11 cellular contexts compared by ENCODE assay signal in the genomic region with DNA sequence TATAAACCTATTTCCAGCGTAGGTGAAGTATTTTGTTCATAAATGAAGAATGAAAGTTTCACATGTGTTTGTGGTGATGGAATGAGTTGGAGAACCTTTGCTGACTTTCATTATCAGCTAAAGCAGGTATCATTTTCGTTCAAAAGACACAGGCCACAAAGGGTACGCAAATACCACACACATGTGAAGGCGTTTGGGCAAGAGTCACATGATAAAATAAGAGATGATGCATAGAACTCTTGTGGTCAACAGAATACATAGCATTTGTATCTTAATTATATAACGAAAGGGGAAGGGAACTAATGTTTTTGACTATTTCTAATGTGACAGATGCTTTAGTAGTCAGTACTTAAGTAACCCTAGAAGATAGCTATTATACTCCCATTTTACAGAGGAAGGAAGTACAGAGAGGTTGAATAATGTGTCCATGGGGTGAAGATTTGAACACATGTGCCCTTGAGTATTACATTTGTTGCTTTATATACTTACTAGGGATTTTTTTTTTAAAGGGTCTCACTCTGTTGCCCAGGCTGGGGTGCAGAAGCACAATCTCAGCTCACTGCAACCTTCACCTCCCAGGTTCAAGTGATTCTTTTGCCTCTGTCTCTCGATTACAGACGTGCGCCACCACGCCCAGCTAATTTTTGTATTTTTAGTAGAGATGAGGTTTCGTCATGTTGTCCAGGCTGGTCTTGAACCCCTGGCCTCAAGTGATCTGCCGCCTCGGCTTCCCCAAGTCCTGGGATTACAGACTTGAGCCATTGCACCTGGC. TPM values are rescaled to one million over a fixed set of nuclear protein-coding genes. Genes with fewer than 3 reads are reported as not detected.
DNase-seq lines count a peak whose midpoint lies in the region; ATAC-seq and TF ChIP-seq lines count a peak whose summit lies in the region.
"Had no signal": no experiment of that assay in that cellular context is flagged by ENCODE, and none has a peak within 500 bp of the region (broad histone marks: within the 10 kb centered on the region; RNA-seq: fewer than 3 reads in every experiment).

No MANE protein-coding gene starts in this region.

- intact Hi-C loops in gastrocnemius medialis (cut with DNase I; ENCODE audit: low total_unique reads), result no loop called here

- no peak overlapping the region for H4K8ac ChIP-seq in trophoblast cell (ENCODE audit: low read depth, low read length)

- TF ChIP-seq POLR2A in gastrocnemius medialis (IDR thresholded peaks at IDR 0.05), result no peak
- TF ChIP-seq POLR2A in Peyer's patch (IDR thresholded peaks at IDR 0.05), result no peak

- H3K4me1 ChIP-seq in gastrocnemius medialis, result peaks cover 7 to 9% of the 10 kb centered on the region in 2 donors
- peaks cover 0 to 2% of the 10 kb centered on the region in 2 experiments for H3K4me1 ChIP-seq in trophoblast cell (ENCODE audit: control insufficient read depth in 1 of 2, insufficient read depth in 2 of 2, low read length in 2 of 2)
- peaks cover 0 to 19% (median 9%) of the 10 kb centered on the region in 4 donors for H3K4me1 ChIP-seq in Peyer's patch

- H3K4me3 ChIP-seq in gastrocnemius medialis, result no peak overlapping the region
- no peak overlapping the region for H3K4me3 ChIP-seq in trophoblast cell (ENCODE audit: low read depth, low read length)
- no peak overlapping the region for H3K4me3 ChIP-seq in Peyer's patch
- H3K4me3 ChIP-seq: sigmoid colon had no signal

- H2AFZ ChIP-seq in trophoblast cell (ENCODE audit: insufficient read depth, low read length, poor library complexity), result no peak overlapping the region

- in situ Hi-C loops in gastrocnemius medialis (cut with MboI; ENCODE audit: low sequenced_read_pairs in 4 of 4), result no loop called here

- H3K27ac Mint-ChIP-seq in endothelial cell (ENCODE audit: unreplicated experiment), result no peak overlapping the region

- H3K9ac ChIP-seq in trophoblast cell (ENCODE audit: low read length), result no peak overlapping the region

- no peak for TF ChIP-seq CTCF in gastrocnemius medialis (IDR thresholded peaks at IDR 0.05 in 4 of 5, conservative IDR thresholded peaks at IDR 0.05 in 1 of 5)
- TF ChIP-seq CTCF in endothelial cell (IDR thresholded peaks at IDR 0.05; ENCODE audit: unreplicated experiment), result no peak
- no peak for TF ChIP-seq CTCF in Peyer's patch (IDR thresholded peaks at IDR 0.05)

- H4K12ac ChIP-seq in trophoblast cell (ENCODE audit: low read depth, low read length), result no peak overlapping the region

- peaks cover 15% of the 10 kb centered on the region for H3K4me1 Mint-ChIP-seq in endothelial cell (ENCODE audit: unreplicated experiment)

- H3K27me3 ChIP-seq in gastrocnemius medialis (no peaks in the 10 kb centered on the region), trophoblast cell (ENCODE audit: insufficient read depth, low read length) (no peaks in the 10 kb centered on the region), Peyer's patch (no peaks in the 10 kb centered on the region)
- H3K27me3 ChIP-seq: sigmoid colon had no signal

- H3K4ac ChIP-seq in trophoblast cell (ENCODE audit: low read depth, low read length), result no peak overlapping the region

- H4K91ac ChIP-seq in trophoblast cell (ENCODE audit: low read depth, low read length), result no peak overlapping the region

- H3K9me3 ChIP-seq in gastrocnemius medialis (no peaks in the 10 kb centered on the region), trophoblast cell (ENCODE audit: insufficient read depth, low read depth, low read length) (no peaks in the 10 kb centered on the region), Peyer's patch (no peaks in the 10 kb centered on the region)
- H3K9me3 ChIP-seq: sigmoid colon had no signal

- H2AK5ac ChIP-seq in trophoblast cell (ENCODE audit: low read length), result no peak overlapping the region

- peaks cover 9% of the 10 kb centered on the region for H3K27me3 Mint-ChIP-seq in endothelial cell (ENCODE audit: unreplicated experiment)

- no peak overlapping the region for H3K4me3 Mint-ChIP-seq in endothelial cell (ENCODE audit: unreplicated experiment)

- no peak overlapping the region for H3K4me2 ChIP-seq in trophoblast cell (ENCODE audit: low read length)

- H3K23ac ChIP-seq in trophoblast cell (ENCODE audit: low read length), result no peak overlapping the region

- no peak overlapping the region for H3K18ac ChIP-seq in trophoblast cell (ENCODE audit: low read length)

- WGBS in trophoblast cell (ENCODE audit: extremely low coverage, insufficient coverage, insufficient read length), result no CpG with 5 or more reads among the region's 12 CpGs

- H3K27ac ChIP-seq in gastrocnemius medialis (peak overlapping the region; percentile 51 to 60 (median 56)), trophoblast cell (ENCODE audit: low read depth, low read length) (no peak overlapping the region), Peyer's patch (peak overlapping the region in 1 of 4 donors; percentile 52)
- H3K27ac ChIP-seq: sigmoid colon had no signal

- peak; percentile 51 for ATAC-seq in GM18873 (IDR thresholded peaks at IDR 0.05; ENCODE audit: low FRiP score, unreplicated experiment)
- peak; percentile 36 for ATAC-seq in HG02571 (IDR thresholded peaks at IDR 0.05; ENCODE audit: unreplicated experiment)
- no peak for ATAC-seq in gastrocnemius medialis

- no peak overlapping the region for H3K14ac ChIP-seq in trophoblast cell (ENCODE audit: low read length)

- H3K79me1 ChIP-seq in trophoblast cell (ENCODE audit: low read length), result peaks cover 3% of the 10 kb centered on the region

- peaks cover 10% of the 10 kb centered on the region for H3K36me3 Mint-ChIP-seq in endothelial cell (ENCODE audit: low read depth, unreplicated experiment)

- H3K9me3 Mint-ChIP-seq in endothelial cell (ENCODE audit: unreplicated experiment), result no peaks in the 10 kb centered on the region

- DNase-seq in MV-4-11 (lab: John Stamatoyannopoulos, UW) (peak; percentile 67), gastrocnemius medialis (no peak), NCI-H2029 treated with DMSO at 0.1 percent for 48 hours (lab: John Stamatoyannopoulos, UW) (no peak), trophoblast cell (no peak), endothelial cell (ENCODE audit: low spot score) (no peak), Peyer's patch (no peak)
- DNase-seq: dermis blood vessel endothelial cell, NCI-H1105 treated with DMSO at 0.1 percent for 48 hours, sigmoid colon had no signal

- no peak overlapping the region for H2BK5ac ChIP-seq in trophoblast cell (ENCODE audit: low read depth, low read length, poor library complexity)

- H2BK12ac ChIP-seq in trophoblast cell (ENCODE audit: low read length), result no peak overlapping the region

- H3K36me3 ChIP-seq in gastrocnemius medialis (no peaks in the 10 kb centered on the region), trophoblast cell (ENCODE audit: control insufficient read depth in 1 of 2, insufficient read depth in 2 of 2, low read length in 2 of 2) (peaks cover 3 to 10% of the 10 kb centered on the region in 2 experiments), Peyer's patch (peaks cover 0 to 6% (median 0%) of the 10 kb centered on the region in 3 donors)

- no peak overlapping the region for H2BK120ac ChIP-seq in trophoblast cell (ENCODE audit: insufficient read depth, low read length, poor library complexity)

- H3K79me2 ChIP-seq in trophoblast cell (ENCODE audit: control insufficient read depth, insufficient read depth, low read length, poor library complexity), result peaks cover 6% of the 10 kb centered on the region

RNA-seq across cellular contexts. Expression of gene RPA1, which starts 4.8 kb away (rescaled TPM):
- 10 to 100 TPM; 26.5 to 46.8 (median 34.9) TPM for total RNA-seq in gastrocnemius medialis
- 41.4 and 42.6 TPM in 2 replicates for polyA plus RNA-seq in trophoblast cell (2013)
- 105 TPM for total RNA-seq in endothelial cell (ENCODE audit: unreplicated experiment)
- total RNA-seq in Peyer's patch, result 10 to 100 TPM; 17.2 to 32.2 (median 26.0) TPM

RNA-seq across cellular contexts. Expression of gene SMYD4, which starts 4.9 kb away (rescaled TPM):
- total RNA-seq in gastrocnemius medialis (10 to 100 TPM; 15.1 to 18.1 (median 16.7) TPM), endothelial cell (ENCODE audit: unreplicated experiment) (19.3 TPM), Peyer's patch (10 to 100 TPM; 31.2 to 42.1 (median 39.8) TPM)
- 6.8 and 7.2 TPM in 2 replicates for polyA plus RNA-seq in trophoblast cell (2013)

Comparison
In these comparisons a context has a peak if more than half of its experiments do, and no peak if none do; other contexts are left out.
1. ATAC-seq: peak in GM18873 (single experiment) and HG02571 (single experiment); none in gastrocnemius medialis (0 of 2).